ENCODE assay signal across 1 cellular context in the genomic region with DNA sequence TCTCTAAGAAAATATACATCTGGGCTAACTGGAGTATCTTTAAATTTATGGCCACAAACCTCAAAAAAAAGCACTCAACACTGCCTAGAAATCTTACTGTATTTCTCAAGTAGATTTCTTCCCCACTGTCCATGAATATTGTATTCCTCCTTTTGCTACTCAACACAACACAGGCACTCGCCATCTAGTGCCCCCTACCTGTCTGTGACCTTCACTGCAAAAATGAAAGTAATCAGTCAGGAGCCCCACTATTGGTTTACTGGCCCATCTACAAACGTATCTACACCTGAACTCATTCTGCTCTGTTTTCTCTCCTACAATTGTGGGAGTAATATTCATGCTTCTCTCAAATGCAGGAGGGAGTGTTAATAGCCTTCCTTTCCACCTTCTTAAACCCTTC.
TF ChIP-seq lines count a peak whose summit lies in the region.

No MANE protein-coding gene starts in this region.

TF ChIP-seq in K562, 482 proteins besides CTCF, POLR2A, EP300 and RAD21 (continued from another document):
- TF ChIP-seq FOXO4 (CRISPR knock-in tag; IDR thresholded peaks at IDR 0.05), result no peak
